Comparison of ENCODE assay signal across 31 cellular contexts in genomic region chr2:3038636-3039035, GRCh38.
"Had no signal": no experiment of that assay in that cellular context is flagged by ENCODE, and none has a peak within 500 bp of the region (broad histone marks: within the 10 kb centered on the region; RNA-seq: fewer than 3 reads in every experiment).

No MANE protein-coding gene starts in this region.

- H3K36me3 Mint-ChIP-seq: activated naive CD4-positive, alpha-beta T cell treated with anti-CD3 and anti-CD28 coated beads, Interleukin-2, amount 50 U/mL, for 72 hours had no signal

- H3K27ac Mint-ChIP-seq: activated CD4-positive, alpha-beta T cell treated with anti-CD3 and anti-CD28 coated beads, Interleukin-2, amount 10 ng/mL, durations not matched to agents 24 days and 14 days; activated CD8-positive, alpha-beta T cell treated with anti-CD3 and anti-CD28 coated beads, Interleukin-2, amount 10 ng/mL, durations not matched to agents 7 days and 5 days; activated T-cell treated with anti-CD3 and anti-CD28 coated beads, Interleukin-2, amount 50 U/mL, for 24 hours; activated T-helper 2 cell treated with anti-CD3 and anti-CD28 coated beads, Interferon-gamma antibody, Interleukin-2, Interleukin-4, amounts not matched to agents 10 μg/mL and 5 μg/mL and 100 μg/mL, durations not matched to agents 14 hours and 24 hours and 36 hours; T-helper 1 cell treated with Interleukin-12 subunit alpha and Interleukin-12 subunit beta and Interleukin-4 antibody, amounts not matched to agents 30 μg/mL and 1 μg/mL, for 36 hours; T-helper 2 cell treated with Interferon-gamma antibody and Interleukin-4, amounts not matched to agents 5 μg/mL and 100 μg/mL, for 36 hours had no signal

- DNase-seq: activated CD4-positive, alpha-beta T cell treated with anti-CD3 and anti-CD28 coated beads, Interleukin-2, amount 10 ng/mL, durations not matched to agents 24 days and 14 days; activated CD4-positive, alpha-beta T cell treated with anti-CD3 and anti-CD28 coated beads, Interleukin-2, amount 50 U/mL, for 48 hours; activated CD8-positive, alpha-beta T cell treated with anti-CD3 and anti-CD28 coated beads, Interleukin-2, amount 10 ng/mL, durations not matched to agents 7 days and 5 days; activated gamma-delta T cell; activated naive CD4-positive, alpha-beta T cell treated with Interleukin-2 at 50 U/mL for 16 hours; activated T-cell treated with anti-CD3 and anti-CD28 coated beads, Interleukin-2, amount 50 U/mL, for 24 hours; body of pancreas; Kasumi-1; KG1; MG63; NCI-H1048; NCI-H1105 treated with DMSO at 0.1 percent for 48 hours; NCI-H1436 treated with DMSO at 0.1 percent for 48 hours; NCI-H1694 treated with DMSO at 0.1 percent for 48 hours; NCI-H2029; NCI-H510A; NCI-H526; NCI-H748 treated with DMSO at 0.1 percent for 48 hours; NK-92 treated with Interleukin-12 subunit alpha and Interleukin-12 subunit beta, amount 100 ng/mL, for 24 hours; PC-3; Peyer's patch; RPMI8226; SHP77 treated with DMSO at 0.1 percent for 48 hours; SK-N-SH had no signal

- H3K4me3 ChIP-seq: adrenal gland, body of pancreas, breast epithelium, MG63, Peyer's patch, SJSA1 had no signal

- ATAC-seq: activated CD8-positive, alpha-beta T cell treated with anti-CD3 and anti-CD28 coated beads, Interleukin-2, amount 10 ng/mL, durations not matched to agents 7 days and 5 days; activated naive CD4-positive, alpha-beta T cell treated with anti-CD3 and anti-CD28 coated beads, Interleukin-2, amount 50 U/mL, for 72 hours; body of pancreas; PC-3 had no signal

- H3K9me3 Mint-ChIP-seq: activated CD4-positive, alpha-beta T cell treated with anti-CD3 and anti-CD28 coated beads, Interleukin-2, amount 10 ng/mL, durations not matched to agents 24 days and 14 days; activated naive CD4-positive, alpha-beta T cell treated with anti-CD3 and anti-CD28 coated beads, Interleukin-2, amount 50 U/mL, for 72 hours; activated T-cell treated with anti-CD3 and anti-CD28 coated beads, Interleukin-2, amount 50 U/mL, for 24 hours; activated T-helper 2 cell treated with anti-CD3 and anti-CD28 coated beads, Interferon-gamma antibody, Interleukin-2, Interleukin-4, amounts not matched to agents 10 μg/mL and 5 μg/mL and 100 μg/mL, durations not matched to agents 14 hours and 24 hours and 36 hours; T-helper 1 cell treated with Interleukin-12 subunit alpha and Interleukin-12 subunit beta and Interleukin-4 antibody, amounts not matched to agents 30 μg/mL and 1 μg/mL, for 36 hours; T-helper 2 cell treated with Interferon-gamma antibody and Interleukin-4, amounts not matched to agents 5 μg/mL and 100 μg/mL, for 36 hours had no signal

- H3K27ac ChIP-seq: adrenal gland, body of pancreas, breast epithelium, Peyer's patch, SJSA1 had no signal

- H3K4me1 ChIP-seq: breast epithelium, Peyer's patch, SJSA1 had no signal

- H3K36me3 ChIP-seq: adrenal gland, breast epithelium, MG63, Peyer's patch, SJSA1 had no signal

- H3K4me1 Mint-ChIP-seq: activated CD4-positive, alpha-beta T cell treated with anti-CD3 and anti-CD28 coated beads, Interleukin-2, amount 10 ng/mL, durations not matched to agents 24 days and 14 days had no signal

- H3K4me3 Mint-ChIP-seq: activated CD4-positive, alpha-beta T cell treated with anti-CD3 and anti-CD28 coated beads, Interleukin-2, amount 10 ng/mL, durations not matched to agents 24 days and 14 days; activated CD8-positive, alpha-beta T cell treated with anti-CD3 and anti-CD28 coated beads, Interleukin-2, amount 10 ng/mL, durations not matched to agents 7 days and 5 days; activated T-cell treated with anti-CD3 and anti-CD28 coated beads, Interleukin-2, amount 50 U/mL, for 24 hours; T-helper 1 cell treated with Interleukin-12 subunit alpha and Interleukin-12 subunit beta and Interleukin-4 antibody, amounts not matched to agents 30 μg/mL and 1 μg/mL, for 36 hours; T-helper 2 cell treated with Interferon-gamma antibody and Interleukin-4, amounts not matched to agents 5 μg/mL and 100 μg/mL, for 36 hours had no signal

- H3K27me3 Mint-ChIP-seq: activated CD4-positive, alpha-beta T cell treated with anti-CD3 and anti-CD28 coated beads, Interleukin-2, amount 10 ng/mL, durations not matched to agents 24 days and 14 days; activated T-cell treated with anti-CD3 and anti-CD28 coated beads, Interleukin-2, amount 50 U/mL, for 24 hours had no signal

- H3K27me3 ChIP-seq: adrenal gland, body of pancreas, MG63, Peyer's patch, SJSA1 had no signal

- H3K9me3 ChIP-seq: adrenal gland, body of pancreas, breast epithelium, MG63, Peyer's patch, SK-N-SH had no signal
